In genomic region chr11:99142237-99142636, GRCh38 we compare ENCODE assay signal across 28 cellular contexts.
"Had no signal": no experiment of that assay in that cellular context is flagged by ENCODE, and none has a peak within 500 bp of the region (broad histone marks: within the 10 kb centered on the region; RNA-seq: fewer than 3 reads in every experiment).

No MANE protein-coding gene starts in this region.

- H3K27ac Mint-ChIP-seq: immature natural killer cell; naive thymus-derived CD4-positive, alpha-beta T cell; nephron; type B pancreatic cell had no signal

- H3K4me3 Mint-ChIP-seq: immature natural killer cell; naive thymus-derived CD4-positive, alpha-beta T cell; nephron; type B pancreatic cell had no signal

- H3K27me3 ChIP-seq: colonic mucosa, esophagus squamous epithelium, heart right ventricle, pancreas, testis, tibial artery had no signal

- ATAC-seq: heart right ventricle; left lobe of liver; naive thymus-derived CD4-positive, alpha-beta T cell; pancreas; sciatic nerve; stimulated activated naive CD8-positive, alpha-beta T cell treated with anti-CD3 and anti-CD28 coated beads, Interleukin-15, Interleukin-2, amounts not matched to agents 100 U/mL and 50 U/mL, for 24 hours had no signal

- H3K4me3 ChIP-seq: colonic mucosa, esophagus squamous epithelium, heart right ventricle, pancreas, smooth muscle cell, testis, tibial artery had no signal

- DNase-seq: central memory CD4-positive, alpha-beta T cell; colonic mucosa; dermis blood vessel endothelial cell; effector memory CD4-positive, alpha-beta T cell; erythroblast; esophagus squamous epithelium; foreskin melanocyte; glutamatergic neuron; heart right ventricle; hippocampal formation; immature natural killer cell; mesendoderm; midbrain; naive thymus-derived CD4-positive, alpha-beta T cell; stimulated activated CD4-positive, alpha-beta T cell treated with anti-CD3 and anti-CD28 coated beads, Interleukin-12 subunit alpha, Interleukin-12 subunit beta, amount 100 ng/mL, for 4 hours; stimulated activated CD4-positive, alpha-beta T cell treated with anti-CD3 and anti-CD28 coated beads, Interleukin-1b, Interleukin-23, amount 100 ng/mL, for 48 hours; stimulated activated CD4-positive, alpha-beta T cell treated with anti-CD3 and anti-CD28 coated beads, Interleukin-4, amount 100 ng/mL, for 1 hour; stimulated activated CD8-positive, alpha-beta memory T cell treated with anti-CD3 and anti-CD28 coated beads, Interleukin-4, amount 100 ng/mL, for 48 hours; stimulated activated naive CD8-positive, alpha-beta T cell treated with anti-CD3 and anti-CD28 coated beads, Interleukin-15, Interleukin-2, amounts not matched to agents 100 U/mL and 50 U/mL, for 24 hours; substantia nigra; testis; tibial artery had no signal

- H3K36me3 Mint-ChIP-seq: immature natural killer cell; naive thymus-derived CD4-positive, alpha-beta T cell; type B pancreatic cell had no signal

- H3K4me1 Mint-ChIP-seq: immature natural killer cell; naive thymus-derived CD4-positive, alpha-beta T cell; nephron had no signal

- H3K27ac ChIP-seq: colonic mucosa, esophagus squamous epithelium, heart right ventricle, pancreas, testis, tibial artery had no signal

- H3K4me1 ChIP-seq: colonic mucosa, esophagus squamous epithelium, heart right ventricle, pancreas, testis, tibial artery had no signal

- H3K4me2 ChIP-seq: smooth muscle cell had no signal

- H3K27me3 Mint-ChIP-seq: naive thymus-derived CD4-positive, alpha-beta T cell; type B pancreatic cell had no signal

- H3K9me3 ChIP-seq: colonic mucosa, esophagus squamous epithelium, pancreas, testis, tibial artery had no signal

- H3K36me3 ChIP-seq: colonic mucosa, esophagus squamous epithelium, heart right ventricle, pancreas, tibial artery had no signal

- H3K9me3 Mint-ChIP-seq: nephron, type B pancreatic cell had no signal
